31 cellular contexts compared by ENCODE assay signal in genomic region chr21:34266322-34266721, GRCh38.
"Had no signal": no experiment of that assay in that cellular context is flagged by ENCODE, and none has a peak within 500 bp of the region (broad histone marks: within the 10 kb centered on the region; RNA-seq: fewer than 3 reads in every experiment).

No MANE protein-coding gene starts in this region.

- H3K27me3 ChIP-seq: neural progenitor cell, ovary, right lobe of liver, spleen, suprapubic skin, testis, tibial artery, transverse colon, upper lobe of right lung, uterus had no signal

- H3K4me1 ChIP-seq: neural progenitor cell, parathyroid adenoma, psoas muscle, right lobe of liver, testis, upper lobe of right lung, uterus had no signal

- H3K4me2 ChIP-seq: neural progenitor cell, smooth muscle cell had no signal

- DNase-seq: naive thymus-derived CD8-positive, alpha-beta T cell; occipital lobe; ovary; posterior cingulate gyrus; psoas muscle; right cardiac atrium; right lobe of liver; spleen; stimulated activated CD4-positive, alpha-beta T cell treated with anti-CD3 and anti-CD28 coated beads, Interleukin-12 subunit alpha, Interleukin-12 subunit beta, amount 100 ng/mL, for 4 hours; stimulated activated CD4-positive, alpha-beta T cell treated with anti-CD3 and anti-CD28 coated beads, Interleukin-1b, Interleukin-23, amount 100 ng/mL, for 48 hours; stimulated activated CD4-positive, alpha-beta T cell treated with anti-CD3 and anti-CD28 coated beads, Interleukin-4, amount 100 ng/mL, for 1 hour; stimulated activated CD4-positive, alpha-beta T cell treated with anti-CD3 and anti-CD28 coated beads, Interleukin-4, amount 100 ng/mL, for 4 hours; stimulated activated CD8-positive, alpha-beta memory T cell treated with anti-CD3 and anti-CD28 coated beads, Interleukin-4, amount 100 ng/mL, for 48 hours; stimulated activated naive CD4-positive, alpha-beta T cell; stimulated activated naive CD8-positive, alpha-beta T cell treated with anti-CD3 and anti-CD28 coated beads, Interleukin-15, amount 100 ng/mL, for 72 hours; stimulated activated naive CD8-positive, alpha-beta T cell treated with anti-CD3 and anti-CD28 coated beads, Interleukin-15, Interleukin-2, amounts not matched to agents 100 U/mL and 50 U/mL, for 24 hours; substantia nigra; testis; transverse colon; upper lobe of right lung; uterus had no signal

- H3K27me3 Mint-ChIP-seq: progenitor cell of endocrine pancreas; stimulated activated naive CD8-positive, alpha-beta T cell treated with anti-CD3 and anti-CD28 coated beads, Interleukin-15, amount 100 ng/mL, for 72 hours; type B pancreatic cell had no signal

- ATAC-seq: naive thymus-derived CD8-positive, alpha-beta T cell; natural killer cell treated with Interleukin-12 subunit alpha and Interleukin-12 subunit beta and Interleukin-15 and Interleukin-18, amount 100 ng/mL, for 72 hours; psoas muscle; right cardiac atrium; right lobe of liver; stimulated activated memory B cell treated with anti-CD40 and anti-IgM and Interleukin-4, amounts not matched to agents 10 μg/mL and 1 μg/mL and 100 μg/mL, for 72 hours; stimulated activated naive CD8-positive, alpha-beta T cell treated with anti-CD3 and anti-CD28 coated beads, Interleukin-15, amount 100 ng/mL, for 72 hours; stimulated activated naive CD8-positive, alpha-beta T cell treated with anti-CD3 and anti-CD28 coated beads, Interleukin-15, Interleukin-2, amounts not matched to agents 100 U/mL and 50 U/mL, for 24 hours; upper lobe of right lung had no signal

- H3K27ac ChIP-seq: neural progenitor cell, ovary, parathyroid adenoma, psoas muscle, right lobe of liver, skin epidermis, spleen, suprapubic skin, testis, tibial artery, transverse colon, upper lobe of right lung, uterus had no signal

- H2AFZ ChIP-seq: neural progenitor cell, parathyroid adenoma had no signal

- H3K4me1 Mint-ChIP-seq: neural progenitor cell; stimulated activated memory B cell treated with anti-CD40 and anti-IgM and Interleukin-4, amounts not matched to agents 10 μg/mL and 1 μg/mL and 100 μg/mL, for 72 hours; stimulated activated naive CD8-positive, alpha-beta T cell treated with anti-CD3 and anti-CD28 coated beads, Interleukin-15, amount 100 ng/mL, for 72 hours had no signal

- H3K27ac Mint-ChIP-seq: naive thymus-derived CD8-positive, alpha-beta T cell; natural killer cell treated with Interleukin-12 subunit alpha and Interleukin-12 subunit beta and Interleukin-15 and Interleukin-18, amount 100 ng/mL, for 72 hours; neural progenitor cell; progenitor cell of endocrine pancreas; stimulated activated memory B cell treated with anti-CD40 and anti-IgM and Interleukin-4, amounts not matched to agents 10 μg/mL and 1 μg/mL and 100 μg/mL, for 72 hours; stimulated activated naive CD8-positive, alpha-beta T cell treated with anti-CD3 and anti-CD28 coated beads, Interleukin-15, amount 100 ng/mL, for 72 hours; type B pancreatic cell had no signal

- H3K9me3 ChIP-seq: ovary, psoas muscle, right lobe of liver, suprapubic skin, testis, tibial artery, upper lobe of right lung, uterus had no signal

- H3K4me3 Mint-ChIP-seq: naive thymus-derived CD8-positive, alpha-beta T cell; natural killer cell treated with Interleukin-12 subunit alpha and Interleukin-12 subunit beta and Interleukin-15 and Interleukin-18, amount 100 ng/mL, for 72 hours; neural progenitor cell; stimulated activated memory B cell treated with anti-CD40 and anti-IgM and Interleukin-4, amounts not matched to agents 10 μg/mL and 1 μg/mL and 100 μg/mL, for 72 hours; stimulated activated naive CD8-positive, alpha-beta T cell treated with anti-CD3 and anti-CD28 coated beads, Interleukin-15, amount 100 ng/mL, for 72 hours; type B pancreatic cell had no signal

- H3K36me3 ChIP-seq: neural progenitor cell, ovary, right lobe of liver, suprapubic skin, tibial artery, transverse colon, upper lobe of right lung, uterus had no signal

- H3K4me3 ChIP-seq: neural progenitor cell, ovary, psoas muscle, right lobe of liver, skin epidermis, smooth muscle cell, spleen, suprapubic skin, testis, tibial artery, transverse colon, upper lobe of right lung, uterus had no signal

- H3K79me2 ChIP-seq: parathyroid adenoma had no signal

- H3K9ac ChIP-seq: neural progenitor cell, parathyroid adenoma had no signal
